ENCODE assay signal across 1 cellular context in genomic region chr7:74454948-74455804, GRCh38.
TF ChIP-seq lines count a peak whose summit lies in the region.

No MANE protein-coding gene starts in this region.

TF ChIP-seq in HepG2, 621 proteins besides CTCF, POLR2A, EP300 and RAD21 (continued from another document):
- TF ChIP-seq ZNF251 (CRISPR knock-in tag; IDR thresholded peaks at IDR 0.05) (no peak), STAT5B (CRISPR knock-in tag; IDR thresholded peaks at IDR 0.05) (no peak), SAP130 (CRISPR knock-in tag; IDR thresholded peaks at IDR 0.05; ENCODE audit: low read depth) (no peak; the same call in none of the 2 replicates), CEBPZ (IDR thresholded peaks at IDR 0.05; ENCODE audit: low read length) (no peak), DZIP1 (CRISPR knock-in tag; IDR thresholded peaks at IDR 0.05) (no peak), ZNF232 (CRISPR knock-in tag; IDR thresholded peaks at IDR 0.05; ENCODE audit: borderline replicate concordance) (no peak), ZFP91 (CRISPR knock-in tag; IDR thresholded peaks at IDR 0.05; ENCODE audit: borderline replicate concordance) (0 out of 2 replicates have a peak, but pooled peaks have one; percentile 17), SMAD1 (CRISPR knock-in tag; IDR thresholded peaks at IDR 0.05; ENCODE audit: borderline replicate concordance, low read depth) (no peak), CHCHD3 (CRISPR knock-in tag; IDR thresholded peaks at IDR 0.05) (no peak), ZBTB25 (CRISPR knock-in tag; IDR thresholded peaks at IDR 0.05) (no peak), ZNF580 (CRISPR knock-in tag; IDR thresholded peaks at IDR 0.05; ENCODE audit: borderline replicate concordance, low read depth) (no peak), FOXA3 (CRISPR knock-in tag; IDR thresholded peaks at IDR 0.05) (no peak), NR2C2 (CRISPR knock-in tag; IDR thresholded peaks at IDR 0.05; ENCODE audit: borderline replicate concordance) (no peak), ZFP90 (CRISPR knock-in tag; IDR thresholded peaks at IDR 0.05; ENCODE audit: borderline replicate concordance) (peak; percentile 25; the same call in 1 of the 2 replicates), ZBTB42 (CRISPR knock-in tag; IDR thresholded peaks at IDR 0.05) (no peak), ZNF687 (CRISPR knock-in tag; IDR thresholded peaks at IDR 0.05) (peak; percentile 56; the same call in 1 of the 2 replicates), NFAT5 (CRISPR knock-in tag; IDR thresholded peaks at IDR 0.05) (no peak), ZMYM2 (CRISPR knock-in tag; IDR thresholded peaks at IDR 0.05) (0 out of 2 replicates have a peak, but pooled peaks have one; percentile 2), CHD2 (IDR thresholded peaks at IDR 0.05; ENCODE audit: low read depth, low read length) (no peak), ATRX (CRISPR knock-in tag; IDR thresholded peaks at IDR 0.05; ENCODE audit: borderline replicate concordance) (no peak), TFE3 (CRISPR knock-in tag; IDR thresholded peaks at IDR 0.05) (no peak), PLSCR1 (CRISPR knock-in tag; IDR thresholded peaks at IDR 0.05; ENCODE audit: borderline replicate concordance) (no peak)
